In the genomic region with DNA sequence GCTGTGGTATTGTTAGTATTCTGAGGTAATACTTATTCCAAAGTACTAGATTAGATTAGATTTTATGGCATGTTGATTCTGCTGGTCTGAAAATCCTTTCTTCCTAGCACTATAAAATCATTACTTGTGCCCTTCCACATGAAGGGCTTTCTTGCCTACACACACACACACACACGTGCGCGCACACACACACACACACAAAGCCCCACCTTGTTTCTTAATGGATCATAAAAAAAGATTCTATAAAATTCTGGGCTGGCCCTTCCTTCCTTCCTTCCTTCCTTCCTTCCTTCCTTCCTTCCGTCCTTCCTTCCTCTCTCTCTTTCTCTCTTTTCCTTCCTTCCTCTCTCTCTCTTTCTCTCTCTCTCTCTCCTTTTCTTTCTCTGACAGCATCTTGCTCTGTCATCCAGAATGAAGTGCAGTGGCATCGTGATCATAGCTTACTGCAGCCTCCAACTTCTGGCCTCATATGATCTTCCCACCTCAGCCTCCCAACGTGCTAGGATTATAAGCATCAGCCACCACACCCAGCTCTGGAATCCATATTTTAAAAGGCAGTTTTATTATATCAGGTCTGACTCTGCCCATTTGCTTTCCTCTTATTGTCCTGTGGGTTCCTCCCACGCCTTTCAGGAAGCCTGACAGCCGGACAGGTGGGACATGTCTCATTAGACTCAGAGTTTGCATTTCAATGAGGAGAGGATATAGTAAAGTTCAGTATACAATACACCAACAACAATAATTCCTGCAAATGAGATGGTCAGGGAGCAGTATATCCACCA, we compare ENCODE assay signal across 22 cellular contexts.
DNase-seq lines count a peak whose midpoint lies in the region; ATAC-seq, FAIRE-seq and TF ChIP-seq lines count a peak whose summit lies in the region.
"Had no signal": no experiment of that assay in that cellular context is flagged by ENCODE, and none has a peak within 500 bp of the region (broad histone marks: within the 10 kb centered on the region; RNA-seq: fewer than 3 reads in every experiment).

No MANE protein-coding gene starts in this region.

- ATAC-seq in memory B cell (ENCODE audit: low read depth) (no peak), GM18505 (IDR thresholded peaks at IDR 0.05; ENCODE audit: unreplicated experiment) (no peak)
- ATAC-seq: Panc1, SK-N-SH treated with all-trans-retinoic acid at 6 μM for 48 hours had no signal

- no peaks in the 10 kb centered on the region for H3K36me3 ChIP-seq in HAP-1 (replicated peaks)
- no peaks in the 10 kb centered on the region for H3K36me3 ChIP-seq in small intestine (ENCODE audit: control insufficient read depth in 2 of 2, insufficient read depth in 2 of 2, low read length in 2 of 2)
- H3K36me3 ChIP-seq: BE2C had no signal

- peak overlapping the region; percentile 22 for H3K27ac Mint-ChIP-seq in memory B cell

- H3K27me3 ChIP-seq in HAP-1 (ENCODE audit: low read depth) (no peaks in the 10 kb centered on the region), small intestine (ENCODE audit: control insufficient read depth in 2 of 2, insufficient read depth in 2 of 2, low read length in 2 of 2) (no peaks in the 10 kb centered on the region)
- H3K27me3 ChIP-seq: BE2C had no signal

- TF ChIP-seq POLR2A in GM18505 (IDR thresholded peaks at IDR 0.05; ENCODE audit: borderline replicate concordance, extremely low read depth, insufficient read depth, insufficient read length) = no peak

- in situ Hi-C loops in HAP-1 (cut with MboI; ENCODE audit: low sequenced_read_pairs) = loop anchor here (25.0 kb wide), 1 partner anchor 1286 kb away; no protein-coding TSS in a partner anchor

- no peak for FAIRE-seq in small intestine (lab: Jason Lieb, UNC)
- FAIRE-seq: A204.1, GM19239, H1 had no signal

- H3K27me3 Mint-ChIP-seq in memory B cell = no peaks in the 10 kb centered on the region
- H3K27me3 Mint-ChIP-seq: IgD-negative memory B cell had no signal

- H3K4me1 Mint-ChIP-seq in memory B cell = peaks cover 2% of the 10 kb centered on the region
- H3K4me1 Mint-ChIP-seq: IgD-negative memory B cell had no signal

- H3K4me1 ChIP-seq in HAP-1 (peaks cover 4% of the 10 kb centered on the region), small intestine (ENCODE audit: control insufficient read depth in 2 of 2, insufficient read depth in 1 of 2, low read depth in 1 of 2, low read length in 1 of 2) (peaks cover 6% of the 10 kb centered on the region in 2 donors)

- WGBS in small intestine, 3 donors = 13 to 48% (median 39%) methylated on average over 7 to 8 of the region's 8 CpGs

- H3K27ac ChIP-seq in small intestine (ENCODE audit: low read depth in 1 of 2, low read length in 1 of 2) = peak overlapping the region in 1 of 2 donors; percentile 11

- no peaks in the 10 kb centered on the region for H3K9me3 Mint-ChIP-seq in memory B cell
- H3K9me3 Mint-ChIP-seq: IgD-negative memory B cell had no signal

- H3K36me3 Mint-ChIP-seq in memory B cell = no peaks in the 10 kb centered on the region
- H3K36me3 Mint-ChIP-seq: IgD-negative memory B cell had no signal

- no peak overlapping the region for H3K4me3 Mint-ChIP-seq in memory B cell
- H3K4me3 Mint-ChIP-seq: IgD-negative memory B cell had no signal

- H3K9me3 ChIP-seq in HAP-1 (no peaks in the 10 kb centered on the region), small intestine (ENCODE audit: control insufficient read depth, low read depth) (no peaks in the 10 kb centered on the region)
- H3K9me3 ChIP-seq: BE2C had no signal

- H3K4me3 ChIP-seq in HAP-1 = no peak overlapping the region
- H3K4me3 ChIP-seq in small intestine (ENCODE audit: low read depth in 1 of 2, low read length in 2 of 2) = no peak overlapping the region

- DNase-seq in HAP-1 (ENCODE audit: low spot score in 2 of 2) (peak; percentile 16 to 34), SW480 (ENCODE audit: low spot score) (peak; percentile 74), memory B cell (ENCODE audit: low spot score in 2 of 2) (no peak), small intestine (peak; percentile 76), hippocampal formation (lab: John Stamatoyannopoulos, UW) (no peak), NCI-H1694 treated with DMSO at 0.1 percent for 48 hours (lab: John Stamatoyannopoulos, UW) (no peak)
- DNase-seq: BE2C, DMS53, GDM1, NCI-H1105, NCI-H187, NCI-H2107, NCI-H510A, NCI-H748 treated with DMSO at 0.1 percent for 48 hours, SIG-M5 had no signal

Comparison
In these comparisons a context has a peak if more than half of its experiments do, and no peak if none do; other contexts are left out.
1. DNase-seq: peak in HAP-1 (2 of 2), SW480 (single experiment) and small intestine (single experiment); none in memory B cell (0 of 2), hippocampal formation (0 of 2) and NCI-H1694 treated with DMSO at 0.1 percent for 48 hours (single experiment).